ENCODE assay signal across 15 cellular contexts in genomic region chr1:244102471-244102870, GRCh38.
"Had no signal": no experiment of that assay in that cellular context is flagged by ENCODE, and none has a peak within 500 bp of the region (broad histone marks: within the 10 kb centered on the region; RNA-seq: fewer than 3 reads in every experiment).

No MANE protein-coding gene starts in this region.

- FAIRE-seq: endometrium, kidney, urothelium cell line had no signal

- DNase-seq: activated CD4-positive, alpha-beta T cell treated with anti-CD3 and anti-CD28 coated beads, Interleukin-2, amount 10 ng/mL, durations not matched to agents 24 days and 14 days; activated CD8-positive, alpha-beta T cell treated with anti-CD3 and anti-CD28 coated beads, Interleukin-2, amount 10 ng/mL, durations not matched to agents 7 days and 5 days; activated naive CD4-positive, alpha-beta T cell treated with anti-CD3 and anti-CD28 coated beads for 36 hours; activated T-cell treated with anti-CD3 and anti-CD28 coated beads, Interleukin-2, amount 50 U/mL, for 24 hours; erythroblast; foreskin melanocyte; kidney; left ventricle myocardium inferior; mammary epithelial cell; naive thymus-derived CD8-positive, alpha-beta T cell; stimulated activated naive CD8-positive, alpha-beta T cell treated with anti-CD3 and anti-CD28 coated beads, Interleukin-15, Interleukin-2, amounts not matched to agents 100 U/mL and 50 U/mL, for 24 hours; T-helper 1 cell; T1000 had no signal

- ATAC-seq: activated CD8-positive, alpha-beta T cell treated with anti-CD3 and anti-CD28 coated beads, Interleukin-2, amount 10 ng/mL, durations not matched to agents 7 days and 5 days; naive thymus-derived CD8-positive, alpha-beta T cell; stimulated activated naive CD8-positive, alpha-beta T cell treated with anti-CD3 and anti-CD28 coated beads, Interleukin-15, Interleukin-2, amounts not matched to agents 100 U/mL and 50 U/mL, for 24 hours had no signal
